ENCODE assay signal across 8 cellular contexts in the genomic region with DNA sequence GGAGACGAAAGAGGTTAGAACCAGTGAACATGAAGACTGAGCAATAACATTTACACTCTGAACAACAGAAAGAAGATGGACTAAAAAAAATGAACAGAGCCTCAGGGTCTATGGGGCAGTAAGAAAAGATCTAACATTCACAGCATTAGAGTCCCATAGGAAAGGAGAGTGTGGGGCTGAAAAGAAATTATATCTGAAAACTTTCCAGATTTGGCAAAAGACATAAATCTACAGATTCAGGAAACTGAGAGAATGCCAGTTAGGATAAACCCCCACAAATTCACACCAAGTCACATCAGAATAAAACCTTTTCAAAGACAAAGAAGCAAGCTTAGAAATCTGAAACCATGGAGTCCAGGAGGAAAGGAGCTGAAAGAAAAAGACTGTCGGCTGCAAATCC.
"Had no signal": no experiment of that assay in that cellular context is flagged by ENCODE, and none has a peak within 500 bp of the region (broad histone marks: within the 10 kb centered on the region; RNA-seq: fewer than 3 reads in every experiment).

No MANE protein-coding gene starts in this region.

- H3K4me3 ChIP-seq: K562 had no signal

- H3K27ac Mint-ChIP-seq: H9, HFFc6 had no signal

- ATAC-seq: K562 had no signal

- H3K9me3 Mint-ChIP-seq: HFFc6 had no signal

- H3K4me3 Mint-ChIP-seq: H9, HFFc6 had no signal

- DNase-seq: GOT3, H9, HCEC 1CT, HFFc6, IMR-90, KG1 had no signal

- FAIRE-seq: HTR-8/SVneo, K562 had no signal
